9 cellular contexts compared by ENCODE assay signal in genomic region chr12:16350682-16351081, GRCh38. TPM values are rescaled to one million over a fixed set of nuclear protein-coding genes. Genes with fewer than 3 reads are reported as not detected.
DNase-seq lines count a peak whose midpoint lies in the region; ATAC-seq and TF ChIP-seq lines count a peak whose summit lies in the region.
"Had no signal": no experiment of that assay in that cellular context is flagged by ENCODE, and none has a peak within 500 bp of the region (broad histone marks: within the 10 kb centered on the region; RNA-seq: fewer than 3 reads in every experiment).

No MANE protein-coding gene starts in this region.

- no peaks in the 10 kb centered on the region for H3K27me3 ChIP-seq in AG04450 (ENCODE audit: control insufficient read depth, insufficient read depth, low read length)
- no peaks in the 10 kb centered on the region for H3K27me3 ChIP-seq in breast epithelium
- no peaks in the 10 kb centered on the region for H3K27me3 ChIP-seq in lower lobe of right lung (ENCODE audit: low read depth)

- intact Hi-C loops in breast epithelium (cut with DNase I; ENCODE audit: low total_unique reads): no loop called here
- intact Hi-C loops in lower lobe of right lung (cut with DNase I): no loop called here

- ATAC-seq in lower lobe of right lung (peak; percentile 67 to 70), HG02885 (IDR thresholded peaks at IDR 0.05; ENCODE audit: poor library complexity, unreplicated experiment) (no peak), GM21447 (IDR thresholded peaks at IDR 0.05; ENCODE audit: unreplicated experiment) (no peak)

- H3K27me3 Mint-ChIP-seq in activated CD4-positive, alpha-beta memory T cell treated with anti-CD3 and anti-CD28 coated beads, Interleukin-2, amount 10 ng/mL, durations not matched to agents 7 days and 5 days: no peaks in the 10 kb centered on the region

- H3K36me3 ChIP-seq in breast epithelium (peaks cover 1% of the 10 kb centered on the region), lower lobe of right lung (peaks cover 8% of the 10 kb centered on the region)

- H3K4me3 ChIP-seq in AG04450 (ENCODE audit: low read depth, low read length) (peak overlapping the region; percentile 28), breast epithelium (peak overlapping the region in 1 of 3 donors; percentile 34), lower lobe of right lung (peak overlapping the region; percentile 64)

- no peaks in the 10 kb centered on the region for H3K36me3 Mint-ChIP-seq in activated CD4-positive, alpha-beta memory T cell treated with anti-CD3 and anti-CD28 coated beads, Interleukin-2, amount 10 ng/mL, durations not matched to agents 7 days and 5 days (ENCODE audit: low read depth)

- DNase-seq in AG04450 (ENCODE audit: low read depth, low spot score) (peak; percentile 87), HT1080 (ENCODE audit: low read depth) (peak; percentile 81), breast epithelium (ENCODE audit: low spot score in 2 of 2) (peak; percentile 74 to 92), lower lobe of right lung (peak; percentile 72), cortex of kidney (lab: John Stamatoyannopoulos, UW) (no peak)
- no peak for DNase-seq in activated CD4-positive, alpha-beta memory T cell treated with anti-CD3 and anti-CD28 coated beads, Interleukin-2, amount 10 ng/mL, durations not matched to agents 7 days and 5 days
- DNase-seq: activated naive CD4-positive, alpha-beta T cell treated with anti-CD3 and anti-CD28 coated beads for 36 hours had no signal

- H3K27ac ChIP-seq in AG04450 (ENCODE audit: low read depth, low read length) (peak overlapping the region; percentile 99), breast epithelium (peak overlapping the region; percentile 84 to 86), lower lobe of right lung (peak overlapping the region; percentile 14)

- no peaks in the 10 kb centered on the region for H3K9me3 ChIP-seq in AG04450 (ENCODE audit: control insufficient read depth, insufficient read depth, low read length)
- no peaks in the 10 kb centered on the region for H3K9me3 ChIP-seq in breast epithelium
- H3K9me3 ChIP-seq in lower lobe of right lung: no peaks in the 10 kb centered on the region

- no peak for TF ChIP-seq CTCF in AG04450 (IDR thresholded peaks at IDR 0.05; ENCODE audit: low read depth, low read length)
- no peak for TF ChIP-seq CTCF in breast epithelium (IDR thresholded peaks at IDR 0.05)
- TF ChIP-seq CTCF in lower lobe of right lung (IDR thresholded peaks at IDR 0.05): no peak

- TF ChIP-seq POLR2A in breast epithelium (IDR thresholded peaks at IDR 0.05): no peak

- H3K4me1 ChIP-seq in breast epithelium (no peaks in the 10 kb centered on the region), lower lobe of right lung (peaks cover 33% of the 10 kb centered on the region)

- H3K9me3 Mint-ChIP-seq in activated CD4-positive, alpha-beta memory T cell treated with anti-CD3 and anti-CD28 coated beads, Interleukin-2, amount 10 ng/mL, durations not matched to agents 7 days and 5 days: peaks cover 2% of the 10 kb centered on the region

- CTCF ChIA-PET in AG04450 (lab: Charles Lee): interaction anchor here (0.6 to 2.3 kb wide), 2 partner anchors 9 to 251 kb away, joined by 3 to 11 read pairs; no protein-coding TSS in a partner anchor
- CTCF ChIA-PET in activated CD4-positive, alpha-beta memory T cell treated with anti-CD3 and anti-CD28 coated beads, Interleukin-2, amount 10 ng/mL, durations not matched to agents 7 days and 5 days (lab: Charles Lee): no interaction called here

- H3K27ac Mint-ChIP-seq in activated CD4-positive, alpha-beta memory T cell treated with anti-CD3 and anti-CD28 coated beads, Interleukin-2, amount 10 ng/mL, durations not matched to agents 7 days and 5 days: no peak overlapping the region
- H3K27ac Mint-ChIP-seq: activated naive CD4-positive, alpha-beta T cell treated with anti-CD3 and anti-CD28 coated beads for 36 hours had no signal

- no peaks in the 10 kb centered on the region for H3K4me1 Mint-ChIP-seq in activated CD4-positive, alpha-beta memory T cell treated with anti-CD3 and anti-CD28 coated beads, Interleukin-2, amount 10 ng/mL, durations not matched to agents 7 days and 5 days

- POLR2A ChIA-PET in AG04450 (lab: Yijun Ruan, JAX): interaction anchor here (1.3 kb wide), 1 partner anchor 370 kb away, joined by 3 read pairs; no protein-coding TSS in a partner anchor
- POLR2A ChIA-PET in activated CD4-positive, alpha-beta memory T cell treated with anti-CD3 and anti-CD28 coated beads, Interleukin-2, amount 10 ng/mL, durations not matched to agents 7 days and 5 days (lab: Charles Lee): no interaction called here

- no peak overlapping the region for H3K4me3 Mint-ChIP-seq in activated CD4-positive, alpha-beta memory T cell treated with anti-CD3 and anti-CD28 coated beads, Interleukin-2, amount 10 ng/mL, durations not matched to agents 7 days and 5 days
- H3K4me3 Mint-ChIP-seq: activated naive CD4-positive, alpha-beta T cell treated with anti-CD3 and anti-CD28 coated beads for 36 hours had no signal

RNA-seq across cellular contexts. Expression of gene MGST1, which starts 3.2 kb away (rescaled TPM):
- 647 and 656 TPM in 2 replicates for polyA plus RNA-seq in AG04450 (2011; rRNA removed)
- polyA minus RNA-seq in AG04450 (2011; rRNA and poly(A)+ RNA removed): 319 and 351 TPM in 2 replicates
- 25.5 and 32.6 TPM in 2 replicates for total RNA-seq in HT1080 (2014; rRNA removed; shearing (Covaris generic))
- polyA plus RNA-seq in HT1080 (2015; cell fraction: cytosol; rRNA removed): 111 and 115 TPM in 2 replicates
- 70.2 and 76.0 TPM in 2 replicates for polyA plus RNA-seq in HT1080 (2015; cell fraction: nucleus; rRNA removed)
- total RNA-seq in breast epithelium: 100 to 1,000 TPM; 301 to 702 (median 310) TPM
- 341 TPM for total RNA-seq in lower lobe of right lung
- under 1 TPM in 1 of 2 experiments, not detected in 1; 0.38 TPM for total RNA-seq in activated CD4-positive, alpha-beta memory T cell treated with anti-CD3 and anti-CD28 coated beads, Interleukin-2, amount 10 ng/mL, durations not matched to agents 7 days and 5 days
- total RNA-seq: activated naive CD4-positive, alpha-beta T cell treated with anti-CD3 and anti-CD28 coated beads for 36 hours had no signal

Comparison
In these comparisons a context has a peak if more than half of its experiments do, and no peak if none do; other contexts are left out.
1. DNase-seq: peak in AG04450 (single experiment), HT1080 (single experiment), breast epithelium (2 of 2) and lower lobe of right lung (single experiment); none in cortex of kidney (single experiment) and activated CD4-positive, alpha-beta memory T cell treated with anti-CD3 and anti-CD28 coated beads, Interleukin-2, amount 10 ng/mL, durations not matched to agents 7 days and 5 days (single experiment).
2. H3K27ac ChIP-seq: peak in every context shown above with its lines; median percentile 99 in AG04450; 85 in breast epithelium; 14 in lower lobe of right lung.
3. ATAC-seq: peak in lower lobe of right lung (2 of 2); none in HG02885 (single experiment) and GM21447 (single experiment).
4. RNA of gene MGST1, which starts 3.2 kb away (total RNA-seq): 341 TPM in lower lobe of right lung (single experiment), 301 to 702 TPM in breast epithelium and 25.5 to 32.6 TPM in HT1080; 0.38 TPM in activated CD4-positive, alpha-beta memory T cell treated with anti-CD3 and anti-CD28 coated beads, Interleukin-2, amount 10 ng/mL, durations not matched to agents 7 days and 5 days; every median in the first group is over 10 times any median in the second.